13 cellular contexts compared by ENCODE assay signal in the genomic region with DNA sequence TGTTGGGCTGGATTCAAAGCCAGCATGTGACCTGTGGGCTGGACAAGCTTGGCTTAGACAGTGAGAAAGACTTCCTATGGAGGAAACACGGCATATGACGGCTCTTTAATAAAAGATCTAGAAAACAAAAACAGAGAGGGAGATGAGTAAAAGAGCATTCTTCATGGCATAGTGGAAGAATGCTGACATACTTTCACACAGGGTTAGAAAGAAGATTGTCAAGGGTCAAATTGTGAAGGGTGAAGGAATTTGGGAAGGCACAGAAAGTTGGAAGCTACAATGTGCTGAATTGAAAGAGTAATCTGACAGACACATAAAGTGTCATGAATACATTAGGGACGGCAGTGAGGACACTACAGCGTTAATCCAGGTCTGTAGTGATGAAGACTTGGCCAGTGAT.
DNase-seq lines count a peak whose midpoint lies in the region; ATAC-seq, FAIRE-seq and TF ChIP-seq lines count a peak whose summit lies in the region.
"Had no signal": no experiment of that assay in that cellular context is flagged by ENCODE, and none has a peak within 500 bp of the region (broad histone marks: within the 10 kb centered on the region; RNA-seq: fewer than 3 reads in every experiment).

No MANE protein-coding gene starts in this region.

- H3K4ac ChIP-seq in mesendoderm (ENCODE audit: low read depth, low read length) = no peak overlapping the region

- POLR2A ChIA-PET in A549 (lab: Yijun Ruan, JAX) = no interaction called here

- TF ChIP-seq POLR2A in A549 (IDR thresholded peaks at IDR 0.05; ENCODE audit: low read length) = no peak

- H3K4me3 ChIP-seq in A549 = no peak overlapping the region
- peak overlapping the region; percentile 33 for H3K4me3 ChIP-seq in choroid plexus epithelial cell (ENCODE audit: low read depth, low read length)
- H3K4me3 ChIP-seq in mesendoderm (ENCODE audit: low read length) = no peak overlapping the region
- H3K4me3 ChIP-seq: BLaER1 had no signal

- peak overlapping the region; percentile 12 for H2BK120ac ChIP-seq in mesendoderm (ENCODE audit: low read depth, low read length)

- peak overlapping the region; percentile 59 for H3K27ac Mint-ChIP-seq in HFFc6

- peak overlapping the region; percentile 74 for H2BK15ac ChIP-seq in mesendoderm (replicated peaks; ENCODE audit: low read depth)

- H2BK5ac ChIP-seq in mesendoderm (ENCODE audit: low read length) = no peak overlapping the region

- H2AK5ac ChIP-seq in mesendoderm (ENCODE audit: low read length) = no peak overlapping the region

- no peak overlapping the region for H3K9ac ChIP-seq in mesendoderm (ENCODE audit: low read length)
- H3K9ac ChIP-seq: BLaER1 had no signal

- H3K27ac ChIP-seq in A549 = no peak overlapping the region
- no peak overlapping the region for H3K27ac ChIP-seq in mesendoderm (ENCODE audit: low read depth, low read length)
- H3K27ac ChIP-seq: BLaER1 had no signal

- no peak overlapping the region for H3K56ac ChIP-seq in mesendoderm (ENCODE audit: low read length)

- TF ChIP-seq EP300 in A549 (IDR thresholded peaks at IDR 0.05) = no peak

- H3K27me3 ChIP-seq in mesendoderm (ENCODE audit: insufficient read depth, low read length, poor library complexity) = no peaks in the 10 kb centered on the region
- H3K27me3 ChIP-seq: adrenal gland, BLaER1 had no signal

- H3K4me3 Mint-ChIP-seq in HFFc6 = peak overlapping the region; percentile 8; the same call in 1 of the 2 replicates

- H3K27me3 Mint-ChIP-seq in HFFc6 (ENCODE audit: insufficient read depth) = no peaks in the 10 kb centered on the region

- peak; percentile 54 to 62; a peak in 5 of 6 replicates for ATAC-seq in A549

- 89% methylated on average over 4 of the region's 4 CpGs for WGBS in A549 (ENCODE audit: missing lambda C conversion rate)
- no CpG with 5 or more reads among the region's 4 CpGs for WGBS in mesendoderm (ENCODE audit: extremely low coverage, insufficient coverage, low lambda C conversion rate)

- TF ChIP-seq RAD21 in A549 (conservative IDR thresholded peaks at IDR 0.05 in 1 of 2, IDR thresholded peaks at IDR 0.05 in 1 of 2) = no peak

- no peak for FAIRE-seq in A549 (lab: Jason Lieb, UNC)

- no peak overlapping the region for H4K8ac ChIP-seq in mesendoderm (ENCODE audit: low read depth, low read length)

- no peak overlapping the region for H3K23ac ChIP-seq in mesendoderm (ENCODE audit: low read length)

- no peaks in the 10 kb centered on the region for H3K79me2 ChIP-seq in mesendoderm (ENCODE audit: control insufficient read depth, insufficient read depth, low read length)

- no peaks in the 10 kb centered on the region for H3K9me3 ChIP-seq in A549
- H3K9me3 ChIP-seq: adrenal gland, BLaER1 had no signal

- DNase-seq in A549 (ENCODE audit: low read depth in 1 of 2, low spot score in 1 of 2) (no peak), HFFc6 (no peak), choroid plexus epithelial cell (ENCODE audit: low read depth) (peak; percentile 79), mesendoderm (peak; percentile 57), anterior cingulate cortex (lab: John Stamatoyannopoulos, UW) (no peak), mucosa of gallbladder (ENCODE audit: low spot score) (no peak), COR-L47 (lab: John Stamatoyannopoulos, UW) (no peak), AG20443 (ENCODE audit: low spot score) (no peak)
- DNase-seq: GOT3, head of caudate nucleus, posterior cingulate gyrus had no signal

- no peaks in the 10 kb centered on the region for H3K79me1 ChIP-seq in mesendoderm (ENCODE audit: low read length)

- TF ChIP-seq CTCF in A549 (IDR thresholded peaks at IDR 0.05) (no peak), HFFc6 (IDR thresholded peaks at IDR 0.05) (no peak), choroid plexus epithelial cell (conservative IDR thresholded peaks at IDR 0.05; ENCODE audit: low read depth, low read length) (no peak)

- H3K9me3 Mint-ChIP-seq in HFFc6 = no peaks in the 10 kb centered on the region

- H4K5ac ChIP-seq in mesendoderm (ENCODE audit: low read length) = no peak overlapping the region

- H3K4me1 ChIP-seq in A549 = no peaks in the 10 kb centered on the region
- H3K4me1 ChIP-seq in mesendoderm (ENCODE audit: control insufficient read depth, low read depth, low read length) = peaks cover 3% of the 10 kb centered on the region
- H3K4me1 ChIP-seq: BLaER1 had no signal

- no peak overlapping the region for H3K4me2 ChIP-seq in A549
- no peak overlapping the region for H3K4me2 ChIP-seq in mesendoderm (ENCODE audit: low read length)
- H3K4me2 ChIP-seq: BLaER1 had no signal

- peaks cover 23% of the 10 kb centered on the region for H3K4me1 Mint-ChIP-seq in HFFc6 (ENCODE audit: low read depth)

- H3K18ac ChIP-seq in mesendoderm (ENCODE audit: low read length) = peak overlapping the region; percentile 68

- H3K36me3 ChIP-seq in mesendoderm (ENCODE audit: control insufficient read depth, insufficient read depth, low read length) = no peaks in the 10 kb centered on the region
- H3K36me3 ChIP-seq: adrenal gland had no signal

- CTCF ChIA-PET in A549 (lab: Yijun Ruan, JAX) = interaction anchor here (0.6 to 6.9 kb wide), 34 partner anchors 10 to 460 kb away, joined by 3 to 81 read pairs (median 6); a partner anchor contains a TSS

- no peaks in the 10 kb centered on the region for H3K36me3 Mint-ChIP-seq in HFFc6 (ENCODE audit: low read depth)

TF ChIP-seq in A549, 52 proteins besides CTCF, POLR2A, EP300 and RAD21:
- no peak for TF ChIP-seq RCOR1 (IDR thresholded peaks at IDR 0.05; ENCODE audit: low read depth, low read length)
- no peak for TF ChIP-seq HOXA7 (CRISPR knock-in tag; IDR thresholded peaks at IDR 0.05)
- TF ChIP-seq, protein P1, sequence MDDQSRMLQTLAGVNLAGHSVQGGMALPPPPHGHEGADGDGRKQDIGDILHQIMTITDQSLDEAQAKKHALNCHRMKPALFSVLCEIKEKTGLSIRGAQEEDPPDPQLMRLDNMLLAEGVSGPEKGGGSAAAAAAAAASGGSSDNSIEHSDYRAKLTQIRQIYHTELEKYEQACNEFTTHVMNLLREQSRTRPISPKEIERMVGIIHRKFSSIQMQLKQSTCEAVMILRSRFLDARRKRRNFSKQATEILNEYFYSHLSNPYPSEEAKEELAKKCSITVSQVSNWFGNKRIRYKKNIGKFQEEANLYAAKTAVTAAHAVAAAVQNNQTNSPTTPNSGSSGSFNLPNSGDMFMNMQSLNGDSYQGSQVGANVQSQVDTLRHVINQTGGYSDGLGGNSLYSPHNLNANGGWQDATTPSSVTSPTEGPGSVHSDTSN (IDR thresholded peaks at IDR 0.05) = no peak
- TF ChIP-seq GATA3 (IDR thresholded peaks at IDR 0.05; ENCODE audit: borderline replicate concordance) = no peak
- no peak for TF ChIP-seq HOXB5 (CRISPR knock-in tag; IDR thresholded peaks at IDR 0.05)
- no peak for TF ChIP-seq SREBF2 (IDR thresholded peaks at IDR 0.05)
- TF ChIP-seq, protein P2, sequence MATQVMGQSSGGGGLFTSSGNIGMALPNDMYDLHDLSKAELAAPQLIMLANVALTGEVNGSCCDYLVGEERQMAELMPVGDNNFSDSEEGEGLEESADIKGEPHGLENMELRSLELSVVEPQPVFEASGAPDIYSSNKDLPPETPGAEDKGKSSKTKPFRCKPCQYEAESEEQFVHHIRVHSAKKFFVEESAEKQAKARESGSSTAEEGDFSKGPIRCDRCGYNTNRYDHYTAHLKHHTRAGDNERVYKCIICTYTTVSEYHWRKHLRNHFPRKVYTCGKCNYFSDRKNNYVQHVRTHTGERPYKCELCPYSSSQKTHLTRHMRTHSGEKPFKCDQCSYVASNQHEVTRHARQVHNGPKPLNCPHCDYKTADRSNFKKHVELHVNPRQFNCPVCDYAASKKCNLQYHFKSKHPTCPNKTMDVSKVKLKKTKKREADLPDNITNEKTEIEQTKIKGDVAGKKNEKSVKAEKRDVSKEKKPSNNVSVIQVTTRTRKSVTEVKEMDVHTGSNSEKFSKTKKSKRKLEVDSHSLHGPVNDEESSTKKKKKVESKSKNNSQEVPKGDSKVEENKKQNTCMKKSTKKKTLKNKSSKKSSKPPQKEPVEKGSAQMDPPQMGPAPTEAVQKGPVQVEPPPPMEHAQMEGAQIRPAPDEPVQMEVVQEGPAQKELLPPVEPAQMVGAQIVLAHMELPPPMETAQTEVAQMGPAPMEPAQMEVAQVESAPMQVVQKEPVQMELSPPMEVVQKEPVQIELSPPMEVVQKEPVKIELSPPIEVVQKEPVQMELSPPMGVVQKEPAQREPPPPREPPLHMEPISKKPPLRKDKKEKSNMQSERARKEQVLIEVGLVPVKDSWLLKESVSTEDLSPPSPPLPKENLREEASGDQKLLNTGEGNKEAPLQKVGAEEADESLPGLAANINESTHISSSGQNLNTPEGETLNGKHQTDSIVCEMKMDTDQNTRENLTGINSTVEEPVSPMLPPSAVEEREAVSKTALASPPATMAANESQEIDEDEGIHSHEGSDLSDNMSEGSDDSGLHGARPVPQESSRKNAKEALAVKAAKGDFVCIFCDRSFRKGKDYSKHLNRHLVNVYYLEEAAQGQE (IDR thresholded peaks at IDR 0.05) = no peak
- TF ChIP-seq, protein P3, sequence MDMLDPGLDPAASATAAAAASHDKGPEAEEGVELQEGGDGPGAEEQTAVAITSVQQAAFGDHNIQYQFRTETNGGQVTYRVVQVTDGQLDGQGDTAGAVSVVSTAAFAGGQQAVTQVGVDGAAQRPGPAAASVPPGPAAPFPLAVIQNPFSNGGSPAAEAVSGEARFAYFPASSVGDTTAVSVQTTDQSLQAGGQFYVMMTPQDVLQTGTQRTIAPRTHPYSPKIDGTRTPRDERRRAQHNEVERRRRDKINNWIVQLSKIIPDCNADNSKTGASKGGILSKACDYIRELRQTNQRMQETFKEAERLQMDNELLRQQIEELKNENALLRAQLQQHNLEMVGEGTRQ (IDR thresholded peaks at IDR 0.05) = no peak
- no peak for TF ChIP-seq FOSL2 (IDR thresholded peaks at IDR 0.05)
- no peak for TF ChIP-seq FOSL2 (CRISPR knock-in tag; IDR thresholded peaks at IDR 0.05)

Comparison
In these comparisons a context has a peak if more than half of its experiments do, and no peak if none do; other contexts are left out.
1. DNase-seq: peak in choroid plexus epithelial cell (single experiment) and mesendoderm (single experiment); none in A549 (0 of 2), HFFc6 (single experiment), anterior cingulate cortex (0 of 58), mucosa of gallbladder (single experiment), COR-L47 (single experiment) and AG20443 (single experiment).